1 cellular context compared by ENCODE assay signal in the genomic region with DNA sequence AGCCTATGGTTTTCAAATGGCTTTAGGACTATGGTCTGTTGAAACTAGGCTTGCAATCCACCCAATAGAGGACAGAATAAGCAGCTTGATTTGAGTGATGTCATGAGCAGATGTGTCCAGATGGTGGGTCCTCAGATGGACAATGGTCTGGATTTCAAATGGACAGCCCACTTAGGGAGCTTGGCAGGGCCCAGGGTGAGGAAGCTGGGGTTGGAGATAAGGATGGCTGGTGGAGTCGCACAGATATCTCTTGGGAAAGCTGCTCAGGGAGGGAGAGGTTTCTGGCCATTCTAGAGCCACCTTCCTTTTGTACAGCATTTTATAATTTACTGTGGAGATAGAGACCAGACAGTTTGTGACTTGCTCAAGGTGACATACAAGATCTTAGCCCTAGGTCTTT.
TF ChIP-seq lines count a peak whose summit lies in the region.

No MANE protein-coding gene starts in this region.

TF ChIP-seq in K562, 482 proteins besides CTCF, POLR2A, EP300 and RAD21 (continued from another document and continues in another):
- no peak for TF ChIP-seq ZHX1 (conservative IDR thresholded peaks at IDR 0.05; ENCODE audit: low read length)
- no peak for TF ChIP-seq NCOA4 (IDR thresholded peaks at IDR 0.05; ENCODE audit: partially characterized antibody)
- no peak for TF ChIP-seq PURB (CRISPR knock-in tag; IDR thresholded peaks at IDR 0.05; ENCODE audit: low read depth)
- peak; percentile 72 for TF ChIP-seq GATA2 (CRISPR knock-in tag; IDR thresholded peaks at IDR 0.05)
- TF ChIP-seq, protein P1, sequence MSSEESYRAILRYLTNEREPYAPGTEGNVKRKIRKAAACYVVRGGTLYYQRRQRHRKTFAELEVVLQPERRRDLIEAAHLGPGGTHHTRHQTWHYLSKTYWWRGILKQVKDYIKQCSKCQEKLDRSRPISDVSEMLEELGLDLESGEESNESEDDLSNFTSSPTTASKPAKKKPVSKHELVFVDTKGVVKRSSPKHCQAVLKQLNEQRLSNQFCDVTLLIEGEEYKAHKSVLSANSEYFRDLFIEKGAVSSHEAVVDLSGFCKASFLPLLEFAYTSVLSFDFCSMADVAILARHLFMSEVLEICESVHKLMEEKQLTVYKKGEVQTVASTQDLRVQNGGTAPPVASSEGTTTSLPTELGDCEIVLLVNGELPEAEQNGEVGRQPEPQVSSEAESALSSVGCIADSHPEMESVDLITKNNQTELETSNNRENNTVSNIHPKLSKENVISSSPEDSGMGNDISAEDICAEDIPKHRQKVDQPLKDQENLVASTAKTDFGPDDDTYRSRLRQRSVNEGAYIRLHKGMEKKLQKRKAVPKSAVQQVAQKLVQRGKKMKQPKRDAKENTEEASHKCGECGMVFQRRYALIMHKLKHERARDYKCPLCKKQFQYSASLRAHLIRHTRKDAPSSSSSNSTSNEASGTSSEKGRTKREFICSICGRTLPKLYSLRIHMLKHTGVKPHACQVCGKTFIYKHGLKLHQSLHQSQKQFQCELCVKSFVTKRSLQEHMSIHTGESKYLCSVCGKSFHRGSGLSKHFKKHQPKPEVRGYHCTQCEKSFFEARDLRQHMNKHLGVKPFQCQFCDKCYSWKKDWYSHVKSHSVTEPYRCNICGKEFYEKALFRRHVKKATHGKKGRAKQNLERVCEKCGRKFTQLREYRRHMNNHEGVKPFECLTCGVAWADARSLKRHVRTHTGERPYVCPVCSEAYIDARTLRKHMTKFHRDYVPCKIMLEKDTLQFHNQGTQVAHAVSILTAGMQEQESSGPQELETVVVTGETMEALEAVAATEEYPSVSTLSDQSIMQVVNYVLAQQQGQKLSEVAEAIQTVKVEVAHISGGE (CRISPR knock-in tag; IDR thresholded peaks at IDR 0.05), result peak in 1 of 3 experiments; percentile 66; a peak in 1 of 6 replicates
- no peak for TF ChIP-seq LARP7 (IDR thresholded peaks at IDR 0.05)
- no peak for TF ChIP-seq TAF7 (tag; IDR thresholded peaks at IDR 0.05)
- no peak for TF ChIP-seq POLR3A (IDR thresholded peaks at IDR 0.05; ENCODE audit: borderline replicate concordance, extremely low read depth, insufficient read depth, insufficient read length)
- TF ChIP-seq, protein P2, sequence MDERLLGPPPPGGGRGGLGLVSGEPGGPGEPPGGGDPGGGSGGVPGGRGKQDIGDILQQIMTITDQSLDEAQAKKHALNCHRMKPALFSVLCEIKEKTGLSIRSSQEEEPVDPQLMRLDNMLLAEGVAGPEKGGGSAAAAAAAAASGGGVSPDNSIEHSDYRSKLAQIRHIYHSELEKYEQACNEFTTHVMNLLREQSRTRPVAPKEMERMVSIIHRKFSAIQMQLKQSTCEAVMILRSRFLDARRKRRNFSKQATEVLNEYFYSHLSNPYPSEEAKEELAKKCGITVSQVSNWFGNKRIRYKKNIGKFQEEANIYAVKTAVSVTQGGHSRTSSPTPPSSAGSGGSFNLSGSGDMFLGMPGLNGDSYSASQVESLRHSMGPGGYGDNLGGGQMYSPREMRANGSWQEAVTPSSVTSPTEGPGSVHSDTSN (CRISPR knock-in tag; IDR thresholded peaks at IDR 0.05; ENCODE audit: low read depth), result no peak
- TF ChIP-seq, protein P2 (tag; conservative IDR thresholded peaks at IDR 0.05; ENCODE audit: low read depth), result peak; percentile 61; the same call in 1 of the 2 replicates
- no peak for TF ChIP-seq NUFIP1 (IDR thresholded peaks at IDR 0.05; ENCODE audit: partially characterized antibody)
- TF ChIP-seq, protein P3, sequence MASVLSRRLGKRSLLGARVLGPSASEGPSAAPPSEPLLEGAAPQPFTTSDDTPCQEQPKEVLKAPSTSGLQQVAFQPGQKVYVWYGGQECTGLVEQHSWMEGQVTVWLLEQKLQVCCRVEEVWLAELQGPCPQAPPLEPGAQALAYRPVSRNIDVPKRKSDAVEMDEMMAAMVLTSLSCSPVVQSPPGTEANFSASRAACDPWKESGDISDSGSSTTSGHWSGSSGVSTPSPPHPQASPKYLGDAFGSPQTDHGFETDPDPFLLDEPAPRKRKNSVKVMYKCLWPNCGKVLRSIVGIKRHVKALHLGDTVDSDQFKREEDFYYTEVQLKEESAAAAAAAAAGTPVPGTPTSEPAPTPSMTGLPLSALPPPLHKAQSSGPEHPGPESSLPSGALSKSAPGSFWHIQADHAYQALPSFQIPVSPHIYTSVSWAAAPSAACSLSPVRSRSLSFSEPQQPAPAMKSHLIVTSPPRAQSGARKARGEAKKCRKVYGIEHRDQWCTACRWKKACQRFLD (CRISPR knock-in tag; IDR thresholded peaks at IDR 0.05), result peak; percentile 83
- TF ChIP-seq ZNF76 (CRISPR knock-in tag; IDR thresholded peaks at IDR 0.05; ENCODE audit: borderline replicate concordance), result no peak
- TF ChIP-seq ZNF511 (CRISPR knock-in tag; IDR thresholded peaks at IDR 0.05), result no peak
- peak; percentile 66; the same call in 1 of the 2 replicates for TF ChIP-seq ATF7 (IDR thresholded peaks at IDR 0.05)
- no peak for TF ChIP-seq RBM17 (IDR thresholded peaks at IDR 0.05; ENCODE audit: borderline replicate concordance, low read depth, low read length)
- TF ChIP-seq, protein P4, sequence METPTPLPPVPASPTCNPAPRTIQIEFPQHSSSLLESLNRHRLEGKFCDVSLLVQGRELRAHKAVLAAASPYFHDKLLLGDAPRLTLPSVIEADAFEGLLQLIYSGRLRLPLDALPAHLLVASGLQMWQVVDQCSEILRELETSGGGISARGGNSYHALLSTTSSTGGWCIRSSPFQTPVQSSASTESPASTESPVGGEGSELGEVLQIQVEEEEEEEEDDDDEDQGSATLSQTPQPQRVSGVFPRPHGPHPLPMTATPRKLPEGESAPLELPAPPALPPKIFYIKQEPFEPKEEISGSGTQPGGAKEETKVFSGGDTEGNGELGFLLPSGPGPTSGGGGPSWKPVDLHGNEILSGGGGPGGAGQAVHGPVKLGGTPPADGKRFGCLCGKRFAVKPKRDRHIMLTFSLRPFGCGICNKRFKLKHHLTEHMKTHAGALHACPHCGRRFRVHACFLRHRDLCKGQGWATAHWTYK (CRISPR knock-in tag; IDR thresholded peaks at IDR 0.05), result no peak
- peak; percentile 29; the same call in 1 of the 2 replicates for TF ChIP-seq STAT5A (IDR thresholded peaks at IDR 0.05; ENCODE audit: borderline replicate concordance, low read length)
- TF ChIP-seq, protein P5, sequence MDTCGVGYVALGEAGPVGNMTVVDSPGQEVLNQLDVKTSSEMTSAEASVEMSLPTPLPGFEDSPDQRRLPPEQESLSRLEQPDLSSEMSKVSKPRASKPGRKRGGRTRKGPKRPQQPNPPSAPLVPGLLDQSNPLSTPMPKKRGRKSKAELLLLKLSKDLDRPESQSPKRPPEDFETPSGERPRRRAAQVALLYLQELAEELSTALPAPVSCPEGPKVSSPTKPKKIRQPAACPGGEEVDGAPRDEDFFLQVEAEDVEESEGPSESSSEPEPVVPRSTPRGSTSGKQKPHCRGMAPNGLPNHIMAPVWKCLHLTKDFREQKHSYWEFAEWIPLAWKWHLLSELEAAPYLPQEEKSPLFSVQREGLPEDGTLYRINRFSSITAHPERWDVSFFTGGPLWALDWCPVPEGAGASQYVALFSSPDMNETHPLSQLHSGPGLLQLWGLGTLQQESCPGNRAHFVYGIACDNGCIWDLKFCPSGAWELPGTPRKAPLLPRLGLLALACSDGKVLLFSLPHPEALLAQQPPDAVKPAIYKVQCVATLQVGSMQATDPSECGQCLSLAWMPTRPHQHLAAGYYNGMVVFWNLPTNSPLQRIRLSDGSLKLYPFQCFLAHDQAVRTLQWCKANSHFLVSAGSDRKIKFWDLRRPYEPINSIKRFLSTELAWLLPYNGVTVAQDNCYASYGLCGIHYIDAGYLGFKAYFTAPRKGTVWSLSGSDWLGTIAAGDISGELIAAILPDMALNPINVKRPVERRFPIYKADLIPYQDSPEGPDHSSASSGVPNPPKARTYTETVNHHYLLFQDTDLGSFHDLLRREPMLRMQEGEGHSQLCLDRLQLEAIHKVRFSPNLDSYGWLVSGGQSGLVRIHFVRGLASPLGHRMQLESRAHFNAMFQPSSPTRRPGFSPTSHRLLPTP (IDR thresholded peaks at IDR 0.05; ENCODE audit: borderline replicate concordance, extremely low read depth, insufficient read length), result no peak
- TF ChIP-seq KDM4B (IDR thresholded peaks at IDR 0.05; ENCODE audit: borderline replicate concordance in 2 of 2, low read depth in 1 of 2), result no peak
- TF ChIP-seq ARID1B (IDR thresholded peaks at IDR 0.05), result peak; percentile 81
- no peak for TF ChIP-seq NONO (IDR thresholded peaks at IDR 0.05; ENCODE audit: low read depth in 2 of 2, low read length in 1 of 2)
- peak; percentile 84; the same call in 1 of the 2 replicates for TF ChIP-seq ZNF175 (CRISPR knock-in tag; IDR thresholded peaks at IDR 0.05; ENCODE audit: low read depth)
- TF ChIP-seq THRB (CRISPR knock-in tag; conservative IDR thresholded peaks at IDR 0.05), result 0 out of 2 replicates have a peak, but pooled peaks have one; percentile 56
- TF ChIP-seq MECOM (CRISPR knock-in tag; IDR thresholded peaks at IDR 0.05), result 0 out of 2 replicates have a peak, but pooled peaks have one; percentile 9
- TF ChIP-seq ZNF766 (CRISPR knock-in tag; conservative IDR thresholded peaks at IDR 0.05), result peak; percentile 95
- TF ChIP-seq, protein P6, sequence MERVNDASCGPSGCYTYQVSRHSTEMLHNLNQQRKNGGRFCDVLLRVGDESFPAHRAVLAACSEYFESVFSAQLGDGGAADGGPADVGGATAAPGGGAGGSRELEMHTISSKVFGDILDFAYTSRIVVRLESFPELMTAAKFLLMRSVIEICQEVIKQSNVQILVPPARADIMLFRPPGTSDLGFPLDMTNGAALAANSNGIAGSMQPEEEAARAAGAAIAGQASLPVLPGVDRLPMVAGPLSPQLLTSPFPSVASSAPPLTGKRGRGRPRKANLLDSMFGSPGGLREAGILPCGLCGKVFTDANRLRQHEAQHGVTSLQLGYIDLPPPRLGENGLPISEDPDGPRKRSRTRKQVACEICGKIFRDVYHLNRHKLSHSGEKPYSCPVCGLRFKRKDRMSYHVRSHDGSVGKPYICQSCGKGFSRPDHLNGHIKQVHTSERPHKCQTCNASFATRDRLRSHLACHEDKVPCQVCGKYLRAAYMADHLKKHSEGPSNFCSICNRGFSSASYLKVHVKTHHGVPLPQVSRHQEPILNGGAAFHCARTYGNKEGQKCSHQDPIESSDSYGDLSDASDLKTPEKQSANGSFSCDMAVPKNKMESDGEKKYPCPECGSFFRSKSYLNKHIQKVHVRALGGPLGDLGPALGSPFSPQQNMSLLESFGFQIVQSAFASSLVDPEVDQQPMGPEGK (CRISPR knock-in tag; IDR thresholded peaks at IDR 0.05; ENCODE audit: borderline replicate concordance), result no peak
- TF ChIP-seq, protein P7, sequence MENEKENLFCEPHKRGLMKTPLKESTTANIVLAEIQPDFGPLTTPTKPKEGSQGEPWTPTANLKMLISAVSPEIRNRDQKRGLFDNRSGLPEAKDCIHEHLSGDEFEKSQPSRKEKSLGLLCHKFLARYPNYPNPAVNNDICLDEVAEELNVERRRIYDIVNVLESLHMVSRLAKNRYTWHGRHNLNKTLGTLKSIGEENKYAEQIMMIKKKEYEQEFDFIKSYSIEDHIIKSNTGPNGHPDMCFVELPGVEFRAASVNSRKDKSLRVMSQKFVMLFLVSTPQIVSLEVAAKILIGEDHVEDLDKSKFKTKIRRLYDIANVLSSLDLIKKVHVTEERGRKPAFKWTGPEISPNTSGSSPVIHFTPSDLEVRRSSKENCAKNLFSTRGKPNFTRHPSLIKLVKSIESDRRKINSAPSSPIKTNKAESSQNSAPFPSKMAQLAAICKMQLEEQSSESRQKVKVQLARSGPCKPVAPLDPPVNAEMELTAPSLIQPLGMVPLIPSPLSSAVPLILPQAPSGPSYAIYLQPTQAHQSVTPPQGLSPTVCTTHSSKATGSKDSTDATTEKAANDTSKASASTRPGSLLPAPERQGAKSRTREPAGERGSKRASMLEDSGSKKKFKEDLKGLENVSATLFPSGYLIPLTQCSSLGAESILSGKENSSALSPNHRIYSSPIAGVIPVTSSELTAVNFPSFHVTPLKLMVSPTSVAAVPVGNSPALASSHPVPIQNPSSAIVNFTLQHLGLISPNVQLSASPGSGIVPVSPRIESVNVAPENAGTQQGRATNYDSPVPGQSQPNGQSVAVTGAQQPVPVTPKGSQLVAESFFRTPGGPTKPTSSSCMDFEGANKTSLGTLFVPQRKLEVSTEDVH (IDR thresholded peaks at IDR 0.05; ENCODE audit: low read depth, partially characterized antibody), result no peak
